1 cellular context compared by ENCODE assay signal in the genomic region with DNA sequence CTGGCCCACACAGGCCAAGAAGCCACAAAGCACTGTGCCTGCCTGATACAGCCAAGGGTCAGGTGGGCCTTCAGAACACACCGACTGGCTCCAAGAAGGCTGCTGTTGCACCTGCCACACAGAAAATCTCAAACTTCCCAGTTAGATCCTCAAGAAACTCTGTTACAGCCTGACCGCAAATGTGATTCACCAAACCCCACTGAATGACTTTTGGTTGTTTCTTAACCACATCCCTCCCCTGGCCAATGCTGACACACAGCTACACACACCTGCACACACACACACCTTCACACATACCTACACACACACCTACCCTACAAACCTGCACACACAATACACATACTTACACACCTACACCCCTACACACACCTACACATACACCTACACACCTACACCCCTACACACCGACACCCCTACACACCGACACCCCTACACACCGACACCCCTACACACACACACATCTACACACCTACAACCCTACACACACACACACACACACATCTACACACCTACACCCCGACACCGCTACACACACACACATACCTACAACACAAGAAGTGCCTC.
TF ChIP-seq lines count a peak whose summit lies in the region.

No MANE protein-coding gene starts in this region.

TF ChIP-seq in K562, 482 proteins besides CTCF, POLR2A, EP300 and RAD21 (continued from another document):
- TF ChIP-seq VEZF1 (CRISPR knock-in tag; IDR thresholded peaks at IDR 0.05) (no peak), ATF1 (CRISPR knock-in tag; IDR thresholded peaks at IDR 0.05) (no peak), ATF1 (tag; IDR thresholded peaks at IDR 0.05) (no peak), HNRNPH1 (optimal IDR thresholded peaks at IDR 0.05; ENCODE audit: low read depth, low read length) (no peak), SREBF1 (IDR thresholded peaks at IDR 0.05; ENCODE audit: borderline replicate concordance, low read depth, low read length) (no peak), ZNF707 (CRISPR knock-in tag; conservative IDR thresholded peaks at IDR 0.05) (no peak), POU5F1 (IDR thresholded peaks at IDR 0.05; ENCODE audit: borderline replicate concordance, low read depth, low read length, partially characterized antibody) (no peak), ZNF143 (CRISPR knock-in tag; IDR thresholded peaks at IDR 0.05) (no peak), FUS (optimal IDR thresholded peaks at IDR 0.05; ENCODE audit: low read depth, low read length) (no peak), OTX1 (CRISPR knock-in tag; IDR thresholded peaks at IDR 0.05) (0 out of 2 replicates have a peak, but pooled peaks have one; percentile 17), NFXL1 (CRISPR knock-in tag; IDR thresholded peaks at IDR 0.05) (no peak), TAF15 (IDR thresholded peaks at IDR 0.05; ENCODE audit: low read depth, low read length) (no peak), KHSRP (IDR thresholded peaks at IDR 0.05) (no peak), NR3C1 (CRISPR knock-in tag; IDR thresholded peaks at IDR 0.05) (no peak), HOXB6 (CRISPR knock-in tag; IDR thresholded peaks at IDR 0.05; ENCODE audit: borderline replicate concordance) (no peak), ZNF224 (CRISPR knock-in tag; IDR thresholded peaks at IDR 0.05) (no peak), ZNF408 (CRISPR knock-in tag; IDR thresholded peaks at IDR 0.05; ENCODE audit: low read depth) (no peak), SMARCA5 (IDR thresholded peaks at IDR 0.05) (peak; percentile 67; the same call in 1 of the 2 replicates), KDM2B (CRISPR knock-in tag; IDR thresholded peaks at IDR 0.05) (no peak), BRD9 (IDR thresholded peaks at IDR 0.05; ENCODE audit: low read depth, partially characterized antibody) (no peak), KLF1 (tag; IDR thresholded peaks at IDR 0.05) (no peak), HDAC1 (IDR thresholded peaks at IDR 0.05) (0 out of 4 replicates have a peak, but pooled peaks of 1 of the 2 experiments have one; percentile 15), ZBED1 (IDR thresholded peaks at IDR 0.05) (no peak), EGR1 (conservative IDR thresholded peaks at IDR 0.05) (0 out of 2 replicates have a peak, but pooled peaks have one; percentile 4), PHB (CRISPR knock-in tag; IDR thresholded peaks at IDR 0.05) (no peak), ZNF589 (CRISPR knock-in tag; IDR thresholded peaks at IDR 0.05; ENCODE audit: low read depth) (no peak), ZEB2 (IDR thresholded peaks at IDR 0.05) (0 out of 2 replicates have a peak, but pooled peaks have one; percentile 18), EWSR1 (IDR thresholded peaks at IDR 0.05; ENCODE audit: borderline replicate concordance, low read depth, partially characterized antibody) (no peak), CHD1 (IDR thresholded peaks at IDR 0.05; ENCODE audit: low read length) (no peak), ZNF644 (tag; IDR thresholded peaks at IDR 0.05; ENCODE audit: low read depth) (no peak), MED1 (CRISPR knock-in tag; IDR thresholded peaks at IDR 0.05; ENCODE audit: borderline replicate concordance) (no peak), YBX1 (IDR thresholded peaks at IDR 0.05) (no peak), ZBTB26 (CRISPR knock-in tag; IDR thresholded peaks at IDR 0.05) (0 out of 2 replicates have a peak, but pooled peaks have one; percentile 23), CBX1 (IDR thresholded peaks at IDR 0.05; ENCODE audit: low read depth) (no peak), ZFP1 (CRISPR knock-in tag; IDR thresholded peaks at IDR 0.05) (no peak), USF2 (CRISPR knock-in tag; IDR thresholded peaks at IDR 0.05) (no peak), PML (IDR thresholded peaks at IDR 0.05; ENCODE audit: low read length) (no peak)
- TF ChIP-seq, protein P1, sequence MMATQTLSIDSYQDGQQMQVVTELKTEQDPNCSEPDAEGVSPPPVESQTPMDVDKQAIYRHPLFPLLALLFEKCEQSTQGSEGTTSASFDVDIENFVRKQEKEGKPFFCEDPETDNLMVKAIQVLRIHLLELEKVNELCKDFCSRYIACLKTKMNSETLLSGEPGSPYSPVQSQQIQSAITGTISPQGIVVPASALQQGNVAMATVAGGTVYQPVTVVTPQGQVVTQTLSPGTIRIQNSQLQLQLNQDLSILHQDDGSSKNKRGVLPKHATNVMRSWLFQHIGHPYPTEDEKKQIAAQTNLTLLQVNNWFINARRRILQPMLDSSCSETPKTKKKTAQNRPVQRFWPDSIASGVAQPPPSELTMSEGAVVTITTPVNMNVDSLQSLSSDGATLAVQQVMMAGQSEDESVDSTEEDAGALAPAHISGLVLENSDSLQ (IDR thresholded peaks at IDR 0.05), result no peak
- TF ChIP-seq, protein P2, sequence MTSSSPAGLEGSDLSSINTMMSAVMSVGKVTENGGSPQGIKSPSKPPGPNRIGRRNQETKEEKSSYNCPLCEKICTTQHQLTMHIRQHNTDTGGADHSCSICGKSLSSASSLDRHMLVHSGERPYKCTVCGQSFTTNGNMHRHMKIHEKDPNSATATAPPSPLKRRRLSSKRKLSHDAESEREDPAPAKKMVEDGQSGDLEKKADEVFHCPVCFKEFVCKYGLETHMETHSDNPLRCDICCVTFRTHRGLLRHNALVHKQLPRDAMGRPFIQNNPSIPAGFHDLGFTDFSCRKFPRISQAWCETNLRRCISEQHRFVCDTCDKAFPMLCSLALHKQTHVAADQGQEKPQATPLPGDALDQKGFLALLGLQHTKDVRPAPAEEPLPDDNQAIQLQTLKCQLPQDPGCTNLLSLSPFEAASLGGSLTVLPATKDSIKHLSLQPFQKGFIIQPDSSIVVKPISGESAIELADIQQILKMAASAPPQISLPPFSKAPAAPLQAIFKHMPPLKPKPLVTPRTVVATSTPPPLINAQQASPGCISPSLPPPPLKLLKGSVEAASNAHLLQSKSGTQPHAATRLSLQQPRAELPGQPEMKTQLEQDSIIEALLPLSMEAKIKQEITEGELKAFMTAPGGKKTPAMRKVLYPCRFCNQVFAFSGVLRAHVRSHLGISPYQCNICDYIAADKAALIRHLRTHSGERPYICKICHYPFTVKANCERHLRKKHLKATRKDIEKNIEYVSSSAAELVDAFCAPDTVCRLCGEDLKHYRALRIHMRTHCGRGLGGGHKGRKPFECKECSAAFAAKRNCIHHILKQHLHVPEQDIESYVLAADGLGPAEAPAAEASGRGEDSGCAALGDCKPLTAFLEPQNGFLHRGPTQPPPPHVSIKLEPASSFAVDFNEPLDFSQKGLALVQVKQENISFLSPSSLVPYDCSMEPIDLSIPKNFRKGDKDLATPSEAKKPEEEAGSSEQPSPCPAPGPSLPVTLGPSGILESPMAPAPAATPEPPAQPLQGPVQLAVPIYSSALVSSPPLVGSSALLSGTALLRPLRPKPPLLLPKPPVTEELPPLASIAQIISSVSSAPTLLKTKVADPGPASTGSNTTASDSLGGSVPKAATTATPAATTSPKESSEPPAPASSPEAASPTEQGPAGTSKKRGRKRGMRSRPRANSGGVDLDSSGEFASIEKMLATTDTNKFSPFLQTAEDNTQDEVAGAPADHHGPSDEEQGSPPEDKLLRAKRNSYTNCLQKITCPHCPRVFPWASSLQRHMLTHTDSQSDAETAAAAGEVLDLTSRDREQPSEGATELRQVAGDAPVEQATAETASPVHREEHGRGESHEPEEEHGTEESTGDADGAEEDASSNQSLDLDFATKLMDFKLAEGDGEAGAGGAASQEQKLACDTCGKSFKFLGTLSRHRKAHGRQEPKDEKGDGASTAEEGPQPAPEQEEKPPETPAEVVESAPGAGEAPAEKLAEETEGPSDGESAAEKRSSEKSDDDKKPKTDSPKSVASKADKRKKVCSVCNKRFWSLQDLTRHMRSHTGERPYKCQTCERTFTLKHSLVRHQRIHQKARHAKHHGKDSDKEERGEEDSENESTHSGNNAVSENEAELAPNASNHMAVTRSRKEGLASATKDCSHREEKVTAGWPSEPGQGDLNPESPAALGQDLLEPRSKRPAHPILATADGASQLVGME (CRISPR knock-in tag; IDR thresholded peaks at IDR 0.05), result no peak
